ENCODE assay signal across 27 cellular contexts in the genomic region with DNA sequence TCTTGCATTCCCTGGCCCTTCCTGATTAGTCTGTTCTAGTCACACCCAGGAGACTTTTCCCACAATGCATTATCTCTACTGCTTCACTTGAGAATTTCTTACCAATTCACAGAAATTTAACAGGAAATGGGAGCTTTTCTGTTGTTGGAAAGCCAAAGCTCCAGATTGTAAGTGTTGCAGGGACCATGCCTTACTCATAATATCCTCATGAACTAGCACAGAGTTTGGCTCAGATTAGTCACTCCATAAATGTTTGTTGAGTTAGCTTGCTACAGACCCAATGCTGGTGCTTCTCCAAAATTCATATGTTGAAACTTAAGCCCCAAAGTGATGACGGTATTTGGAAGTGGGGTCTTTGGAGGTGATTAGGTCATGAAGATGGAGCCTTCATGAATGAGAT.
DNase-seq lines count a peak whose midpoint lies in the region; TF ChIP-seq lines count a peak whose summit lies in the region.
"Had no signal": no experiment of that assay in that cellular context is flagged by ENCODE, and none has a peak within 500 bp of the region (broad histone marks: within the 10 kb centered on the region; RNA-seq: fewer than 3 reads in every experiment).

No MANE protein-coding gene starts in this region.

- H3K4me3 ChIP-seq in astrocyte of the spinal cord (ENCODE audit: low read depth, low read length) = no peak overlapping the region
- H3K4me3 ChIP-seq: A549, adrenal gland, cardiac muscle cell, GM23338, heart right ventricle, prostate gland had no signal

- no peaks in the 10 kb centered on the region for H3K36me3 Mint-ChIP-seq in mesothelial cell of epicardium
- H3K36me3 Mint-ChIP-seq: CD14-positive monocyte had no signal

- H3K27ac Mint-ChIP-seq in mesothelial cell of epicardium = no peak overlapping the region
- H3K27ac Mint-ChIP-seq: GM23338, type B pancreatic cell had no signal

- DNase-seq in AG08396 (ENCODE audit: low spot score) (peak; percentile 16), HS-5 (ENCODE audit: low read depth) (peak; percentile 67), astrocyte of the spinal cord (ENCODE audit: low read depth, low spot score) (peak; percentile 27), iris pigment epithelial cell (ENCODE audit: low read depth) (peak; percentile 4), DMS53 (lab: John Stamatoyannopoulos, UW) (no peak), mesenteric fat pad (ENCODE audit: low spot score) (no peak), mesothelial cell of epicardium (ENCODE audit: low spot score in 2 of 2, unreplicated experiment in 2 of 2) (no peak)
- no peak for DNase-seq in stimulated activated naive CD4-positive, alpha-beta T cell (lab: John Stamatoyannopoulos, UW)
- DNase-seq: activated CD4-positive, alpha-beta T cell treated with anti-CD3 and anti-CD28 coated beads for 4 hours; activated naive CD4-positive, alpha-beta T cell; activated T-cell treated with anti-CD3 and anti-CD28 coated beads, Interleukin-2, amount 50 U/mL, for 48 hours; adrenal gland; heart right ventricle; left cardiac atrium; mammary epithelial cell; NCI-H1092; NCI-H187 treated with DMSO at 0.1 percent for 48 hours; NCI-H526; RPMI8226; SK-N-SH; T-helper 2 cell had no signal

- no peak for TF ChIP-seq CTCF in astrocyte of the spinal cord (IDR thresholded peaks at IDR 0.05; ENCODE audit: low read depth, low read length)
- TF ChIP-seq CTCF in mesothelial cell of epicardium (IDR thresholded peaks at IDR 0.05; ENCODE audit: unreplicated experiment) = no peak

- in situ Hi-C loops in astrocyte of the spinal cord (cut with HindIII; ENCODE audit: low sequenced_read_pairs) = no loop called here

- no peaks in the 10 kb centered on the region for H3K9me3 Mint-ChIP-seq in mesothelial cell of epicardium
- H3K9me3 Mint-ChIP-seq: GM23338, type B pancreatic cell had no signal

- peaks cover 50% of the 10 kb centered on the region for H3K27me3 Mint-ChIP-seq in mesothelial cell of epicardium (ENCODE audit: low read depth)

- H3K4me3 Mint-ChIP-seq in mesothelial cell of epicardium = no peak overlapping the region
- H3K4me3 Mint-ChIP-seq: CD14-positive monocyte, GM23338, type B pancreatic cell had no signal

- no peaks in the 10 kb centered on the region for H3K4me1 Mint-ChIP-seq in mesothelial cell of epicardium
- H3K4me1 Mint-ChIP-seq: CD14-positive monocyte had no signal

Comparison
In these comparisons a context has a peak if more than half of its experiments do, and no peak if none do; other contexts are left out.
1. DNase-seq: peak in AG08396 (single experiment), HS-5 (single experiment), astrocyte of the spinal cord (single experiment) and iris pigment epithelial cell (single experiment); none in DMS53 (single experiment), mesenteric fat pad (single experiment), stimulated activated naive CD4-positive, alpha-beta T cell (0 of 6) and mesothelial cell of epicardium (0 of 2).